In the genomic region with DNA sequence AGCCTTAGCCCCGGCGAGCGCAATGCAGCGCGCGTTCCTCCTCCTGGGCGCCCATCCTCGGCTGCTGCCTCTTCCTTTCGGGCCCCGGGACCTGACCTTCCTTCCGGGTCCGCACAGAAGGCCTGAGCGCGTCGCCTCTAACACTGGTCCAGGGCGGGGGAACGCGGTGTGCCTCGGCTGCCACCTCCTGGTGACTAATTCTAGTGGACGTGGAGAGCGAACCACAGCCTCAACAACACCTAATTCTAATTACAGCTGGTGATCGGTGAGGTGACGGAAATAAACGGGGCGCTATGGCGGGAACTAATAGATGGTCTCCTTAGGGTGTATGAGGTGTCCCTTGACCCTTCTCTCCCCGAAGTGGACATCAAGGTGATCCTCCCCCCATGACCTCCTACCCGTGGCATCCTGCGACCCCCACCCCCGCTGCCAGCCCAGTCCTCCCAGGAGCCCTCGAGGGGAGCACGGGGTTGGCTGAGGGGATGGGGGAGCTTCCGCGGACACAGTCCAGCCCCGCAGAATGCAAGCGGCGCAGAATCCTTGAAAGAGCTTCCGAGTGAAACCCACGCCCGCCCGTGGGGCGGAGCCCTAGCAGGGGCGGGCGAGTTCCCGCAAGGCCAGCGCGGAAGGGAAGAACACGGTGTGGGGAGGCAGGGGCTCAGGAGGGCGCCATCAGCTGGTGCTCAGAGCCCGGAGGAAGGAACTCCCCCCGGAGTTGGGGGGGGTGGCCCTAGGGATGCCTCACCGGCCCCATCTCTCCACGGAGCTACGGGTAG, we compare ENCODE assay signal across 1 cellular context.
TF ChIP-seq lines count a peak whose summit lies in the region.

No MANE protein-coding gene starts in this region.

TF ChIP-seq in WTC11, 78 proteins besides CTCF, POLR2A, EP300 and RAD21 (continued from another document and continues in another):
- TF ChIP-seq SMAD3 (CRISPR knock-in tag; IDR thresholded peaks at IDR 0.05; ENCODE audit: borderline replicate concordance) = no peak
- TF ChIP-seq NFYB (CRISPR knock-in tag; conservative IDR thresholded peaks at IDR 0.05; ENCODE audit: low read depth) = no peak
- TF ChIP-seq FOXP1 (CRISPR knock-in tag; IDR thresholded peaks at IDR 0.05; ENCODE audit: borderline replicate concordance) = no peak
- TF ChIP-seq ZNF416 (CRISPR knock-in tag; IDR thresholded peaks at IDR 0.05) = no peak
- TF ChIP-seq NR3C1 (CRISPR knock-in tag; conservative IDR thresholded peaks at IDR 0.05; ENCODE audit: low read depth) = no peak
- TF ChIP-seq, protein P1, sequence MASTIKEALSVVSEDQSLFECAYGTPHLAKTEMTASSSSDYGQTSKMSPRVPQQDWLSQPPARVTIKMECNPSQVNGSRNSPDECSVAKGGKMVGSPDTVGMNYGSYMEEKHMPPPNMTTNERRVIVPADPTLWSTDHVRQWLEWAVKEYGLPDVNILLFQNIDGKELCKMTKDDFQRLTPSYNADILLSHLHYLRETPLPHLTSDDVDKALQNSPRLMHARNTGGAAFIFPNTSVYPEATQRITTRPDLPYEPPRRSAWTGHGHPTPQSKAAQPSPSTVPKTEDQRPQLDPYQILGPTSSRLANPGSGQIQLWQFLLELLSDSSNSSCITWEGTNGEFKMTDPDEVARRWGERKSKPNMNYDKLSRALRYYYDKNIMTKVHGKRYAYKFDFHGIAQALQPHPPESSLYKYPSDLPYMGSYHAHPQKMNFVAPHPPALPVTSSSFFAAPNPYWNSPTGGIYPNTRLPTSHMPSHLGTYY (CRISPR knock-in tag; IDR thresholded peaks at IDR 0.05) = no peak
- TF ChIP-seq ZNF232 (CRISPR knock-in tag; IDR thresholded peaks at IDR 0.05) = no peak
- no peak for TF ChIP-seq CREM (CRISPR knock-in tag; IDR thresholded peaks at IDR 0.05)
- TF ChIP-seq, protein P2, sequence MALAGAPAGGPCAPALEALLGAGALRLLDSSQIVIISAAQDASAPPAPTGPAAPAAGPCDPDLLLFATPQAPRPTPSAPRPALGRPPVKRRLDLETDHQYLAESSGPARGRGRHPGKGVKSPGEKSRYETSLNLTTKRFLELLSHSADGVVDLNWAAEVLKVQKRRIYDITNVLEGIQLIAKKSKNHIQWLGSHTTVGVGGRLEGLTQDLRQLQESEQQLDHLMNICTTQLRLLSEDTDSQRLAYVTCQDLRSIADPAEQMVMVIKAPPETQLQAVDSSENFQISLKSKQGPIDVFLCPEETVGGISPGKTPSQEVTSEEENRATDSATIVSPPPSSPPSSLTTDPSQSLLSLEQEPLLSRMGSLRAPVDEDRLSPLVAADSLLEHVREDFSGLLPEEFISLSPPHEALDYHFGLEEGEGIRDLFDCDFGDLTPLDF (CRISPR knock-in tag; IDR thresholded peaks at IDR 0.05) = no peak
- TF ChIP-seq SMAD4 (CRISPR knock-in tag; IDR thresholded peaks at IDR 0.05) = no peak
- TF ChIP-seq, protein P3, sequence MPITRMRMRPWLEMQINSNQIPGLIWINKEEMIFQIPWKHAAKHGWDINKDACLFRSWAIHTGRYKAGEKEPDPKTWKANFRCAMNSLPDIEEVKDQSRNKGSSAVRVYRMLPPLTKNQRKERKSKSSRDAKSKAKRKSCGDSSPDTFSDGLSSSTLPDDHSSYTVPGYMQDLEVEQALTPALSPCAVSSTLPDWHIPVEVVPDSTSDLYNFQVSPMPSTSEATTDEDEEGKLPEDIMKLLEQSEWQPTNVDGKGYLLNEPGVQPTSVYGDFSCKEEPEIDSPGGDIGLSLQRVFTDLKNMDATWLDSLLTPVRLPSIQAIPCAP (CRISPR knock-in tag; IDR thresholded peaks at IDR 0.05) = no peak
- no peak for TF ChIP-seq NR2C2 (CRISPR knock-in tag; IDR thresholded peaks at IDR 0.05)
- no peak for TF ChIP-seq ATF1 (CRISPR knock-in tag; IDR thresholded peaks at IDR 0.05)
- TF ChIP-seq, protein P4, sequence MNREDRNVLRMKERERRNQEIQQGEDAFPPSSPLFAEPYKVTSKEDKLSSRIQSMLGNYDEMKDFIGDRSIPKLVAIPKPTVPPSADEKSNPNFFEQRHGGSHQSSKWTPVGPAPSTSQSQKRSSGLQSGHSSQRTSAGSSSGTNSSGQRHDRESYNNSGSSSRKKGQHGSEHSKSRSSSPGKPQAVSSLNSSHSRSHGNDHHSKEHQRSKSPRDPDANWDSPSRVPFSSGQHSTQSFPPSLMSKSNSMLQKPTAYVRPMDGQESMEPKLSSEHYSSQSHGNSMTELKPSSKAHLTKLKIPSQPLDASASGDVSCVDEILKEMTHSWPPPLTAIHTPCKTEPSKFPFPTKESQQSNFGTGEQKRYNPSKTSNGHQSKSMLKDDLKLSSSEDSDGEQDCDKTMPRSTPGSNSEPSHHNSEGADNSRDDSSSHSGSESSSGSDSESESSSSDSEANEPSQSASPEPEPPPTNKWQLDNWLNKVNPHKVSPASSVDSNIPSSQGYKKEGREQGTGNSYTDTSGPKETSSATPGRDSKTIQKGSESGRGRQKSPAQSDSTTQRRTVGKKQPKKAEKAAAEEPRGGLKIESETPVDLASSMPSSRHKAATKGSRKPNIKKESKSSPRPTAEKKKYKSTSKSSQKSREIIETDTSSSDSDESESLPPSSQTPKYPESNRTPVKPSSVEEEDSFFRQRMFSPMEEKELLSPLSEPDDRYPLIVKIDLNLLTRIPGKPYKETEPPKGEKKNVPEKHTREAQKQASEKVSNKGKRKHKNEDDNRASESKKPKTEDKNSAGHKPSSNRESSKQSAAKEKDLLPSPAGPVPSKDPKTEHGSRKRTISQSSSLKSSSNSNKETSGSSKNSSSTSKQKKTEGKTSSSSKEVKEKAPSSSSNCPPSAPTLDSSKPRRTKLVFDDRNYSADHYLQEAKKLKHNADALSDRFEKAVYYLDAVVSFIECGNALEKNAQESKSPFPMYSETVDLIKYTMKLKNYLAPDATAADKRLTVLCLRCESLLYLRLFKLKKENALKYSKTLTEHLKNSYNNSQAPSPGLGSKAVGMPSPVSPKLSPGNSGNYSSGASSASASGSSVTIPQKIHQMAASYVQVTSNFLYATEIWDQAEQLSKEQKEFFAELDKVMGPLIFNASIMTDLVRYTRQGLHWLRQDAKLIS (CRISPR knock-in tag; IDR thresholded peaks at IDR 0.05; ENCODE audit: borderline replicate concordance) = no peak
- TF ChIP-seq, protein P5, sequence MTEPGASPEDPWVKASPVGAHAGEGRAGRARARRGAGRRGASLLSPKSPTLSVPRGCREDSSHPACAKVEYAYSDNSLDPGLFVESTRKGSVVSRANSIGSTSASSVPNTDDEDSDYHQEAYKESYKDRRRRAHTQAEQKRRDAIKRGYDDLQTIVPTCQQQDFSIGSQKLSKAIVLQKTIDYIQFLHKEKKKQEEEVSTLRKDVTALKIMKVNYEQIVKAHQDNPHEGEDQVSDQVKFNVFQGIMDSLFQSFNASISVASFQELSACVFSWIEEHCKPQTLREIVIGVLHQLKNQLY (CRISPR knock-in tag; IDR thresholded peaks at IDR 0.05) = no peak
- no peak for TF ChIP-seq ESRRA (CRISPR knock-in tag; IDR thresholded peaks at IDR 0.05; ENCODE audit: borderline replicate concordance)
- TF ChIP-seq OVOL2 (CRISPR knock-in tag; IDR thresholded peaks at IDR 0.05; ENCODE audit: borderline replicate concordance) = no peak
- TF ChIP-seq CBFB (CRISPR knock-in tag; IDR thresholded peaks at IDR 0.05; ENCODE audit: low read depth) = no peak
- TF ChIP-seq, protein P6, sequence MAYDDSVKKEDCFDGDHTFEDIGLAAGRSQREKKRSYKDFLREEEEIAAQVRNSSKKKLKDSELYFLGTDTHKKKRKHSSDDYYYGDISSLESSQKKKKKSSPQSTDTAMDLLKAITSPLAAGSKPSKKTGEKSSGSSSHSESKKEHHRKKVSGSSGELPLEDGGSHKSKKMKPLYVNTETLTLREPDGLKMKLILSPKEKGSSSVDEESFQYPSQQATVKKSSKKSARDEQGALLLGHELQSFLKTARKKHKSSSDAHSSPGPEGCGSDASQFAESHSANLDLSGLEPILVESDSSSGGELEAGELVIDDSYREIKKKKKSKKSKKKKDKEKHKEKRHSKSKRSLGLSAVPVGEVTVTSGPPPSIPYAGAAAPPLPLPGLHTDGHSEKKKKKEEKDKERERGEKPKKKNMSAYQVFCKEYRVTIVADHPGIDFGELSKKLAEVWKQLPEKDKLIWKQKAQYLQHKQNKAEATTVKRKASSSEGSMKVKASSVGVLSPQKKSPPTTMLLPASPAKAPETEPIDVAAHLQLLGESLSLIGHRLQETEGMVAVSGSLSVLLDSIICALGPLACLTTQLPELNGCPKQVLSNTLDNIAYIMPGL (CRISPR knock-in tag; IDR thresholded peaks at IDR 0.05) = peak; percentile 57
- no peak for TF ChIP-seq GTF2I (CRISPR knock-in tag; conservative IDR thresholded peaks at IDR 0.05)
- TF ChIP-seq, protein P7, sequence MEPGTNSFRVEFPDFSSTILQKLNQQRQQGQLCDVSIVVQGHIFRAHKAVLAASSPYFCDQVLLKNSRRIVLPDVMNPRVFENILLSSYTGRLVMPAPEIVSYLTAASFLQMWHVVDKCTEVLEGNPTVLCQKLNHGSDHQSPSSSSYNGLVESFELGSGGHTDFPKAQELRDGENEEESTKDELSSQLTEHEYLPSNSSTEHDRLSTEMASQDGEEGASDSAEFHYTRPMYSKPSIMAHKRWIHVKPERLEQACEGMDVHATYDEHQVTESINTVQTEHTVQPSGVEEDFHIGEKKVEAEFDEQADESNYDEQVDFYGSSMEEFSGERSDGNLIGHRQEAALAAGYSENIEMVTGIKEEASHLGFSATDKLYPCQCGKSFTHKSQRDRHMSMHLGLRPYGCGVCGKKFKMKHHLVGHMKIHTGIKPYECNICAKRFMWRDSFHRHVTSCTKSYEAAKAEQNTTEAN (CRISPR knock-in tag; IDR thresholded peaks at IDR 0.05) = no peak
- TF ChIP-seq, protein P8, sequence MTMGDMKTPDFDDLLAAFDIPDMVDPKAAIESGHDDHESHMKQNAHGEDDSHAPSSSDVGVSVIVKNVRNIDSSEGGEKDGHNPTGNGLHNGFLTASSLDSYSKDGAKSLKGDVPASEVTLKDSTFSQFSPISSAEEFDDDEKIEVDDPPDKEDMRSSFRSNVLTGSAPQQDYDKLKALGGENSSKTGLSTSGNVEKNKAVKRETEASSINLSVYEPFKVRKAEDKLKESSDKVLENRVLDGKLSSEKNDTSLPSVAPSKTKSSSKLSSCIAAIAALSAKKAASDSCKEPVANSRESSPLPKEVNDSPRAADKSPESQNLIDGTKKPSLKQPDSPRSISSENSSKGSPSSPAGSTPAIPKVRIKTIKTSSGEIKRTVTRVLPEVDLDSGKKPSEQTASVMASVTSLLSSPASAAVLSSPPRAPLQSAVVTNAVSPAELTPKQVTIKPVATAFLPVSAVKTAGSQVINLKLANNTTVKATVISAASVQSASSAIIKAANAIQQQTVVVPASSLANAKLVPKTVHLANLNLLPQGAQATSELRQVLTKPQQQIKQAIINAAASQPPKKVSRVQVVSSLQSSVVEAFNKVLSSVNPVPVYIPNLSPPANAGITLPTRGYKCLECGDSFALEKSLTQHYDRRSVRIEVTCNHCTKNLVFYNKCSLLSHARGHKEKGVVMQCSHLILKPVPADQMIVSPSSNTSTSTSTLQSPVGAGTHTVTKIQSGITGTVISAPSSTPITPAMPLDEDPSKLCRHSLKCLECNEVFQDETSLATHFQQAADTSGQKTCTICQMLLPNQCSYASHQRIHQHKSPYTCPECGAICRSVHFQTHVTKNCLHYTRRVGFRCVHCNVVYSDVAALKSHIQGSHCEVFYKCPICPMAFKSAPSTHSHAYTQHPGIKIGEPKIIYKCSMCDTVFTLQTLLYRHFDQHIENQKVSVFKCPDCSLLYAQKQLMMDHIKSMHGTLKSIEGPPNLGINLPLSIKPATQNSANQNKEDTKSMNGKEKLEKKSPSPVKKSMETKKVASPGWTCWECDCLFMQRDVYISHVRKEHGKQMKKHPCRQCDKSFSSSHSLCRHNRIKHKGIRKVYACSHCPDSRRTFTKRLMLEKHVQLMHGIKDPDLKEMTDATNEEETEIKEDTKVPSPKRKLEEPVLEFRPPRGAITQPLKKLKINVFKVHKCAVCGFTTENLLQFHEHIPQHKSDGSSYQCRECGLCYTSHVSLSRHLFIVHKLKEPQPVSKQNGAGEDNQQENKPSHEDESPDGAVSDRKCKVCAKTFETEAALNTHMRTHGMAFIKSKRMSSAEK (CRISPR knock-in tag; IDR thresholded peaks at IDR 0.05; ENCODE audit: borderline replicate concordance) = no peak
- no peak for TF ChIP-seq ZNF219 (CRISPR knock-in tag; IDR thresholded peaks at IDR 0.05; ENCODE audit: borderline replicate concordance)
- TF ChIP-seq PRRX2 (CRISPR knock-in tag; IDR thresholded peaks at IDR 0.05) = no peak
- TF ChIP-seq, protein P9, sequence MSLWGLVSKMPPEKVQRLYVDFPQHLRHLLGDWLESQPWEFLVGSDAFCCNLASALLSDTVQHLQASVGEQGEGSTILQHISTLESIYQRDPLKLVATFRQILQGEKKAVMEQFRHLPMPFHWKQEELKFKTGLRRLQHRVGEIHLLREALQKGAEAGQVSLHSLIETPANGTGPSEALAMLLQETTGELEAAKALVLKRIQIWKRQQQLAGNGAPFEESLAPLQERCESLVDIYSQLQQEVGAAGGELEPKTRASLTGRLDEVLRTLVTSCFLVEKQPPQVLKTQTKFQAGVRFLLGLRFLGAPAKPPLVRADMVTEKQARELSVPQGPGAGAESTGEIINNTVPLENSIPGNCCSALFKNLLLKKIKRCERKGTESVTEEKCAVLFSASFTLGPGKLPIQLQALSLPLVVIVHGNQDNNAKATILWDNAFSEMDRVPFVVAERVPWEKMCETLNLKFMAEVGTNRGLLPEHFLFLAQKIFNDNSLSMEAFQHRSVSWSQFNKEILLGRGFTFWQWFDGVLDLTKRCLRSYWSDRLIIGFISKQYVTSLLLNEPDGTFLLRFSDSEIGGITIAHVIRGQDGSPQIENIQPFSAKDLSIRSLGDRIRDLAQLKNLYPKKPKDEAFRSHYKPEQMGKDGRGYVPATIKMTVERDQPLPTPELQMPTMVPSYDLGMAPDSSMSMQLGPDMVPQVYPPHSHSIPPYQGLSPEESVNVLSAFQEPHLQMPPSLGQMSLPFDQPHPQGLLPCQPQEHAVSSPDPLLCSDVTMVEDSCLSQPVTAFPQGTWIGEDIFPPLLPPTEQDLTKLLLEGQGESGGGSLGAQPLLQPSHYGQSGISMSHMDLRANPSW (CRISPR knock-in tag; conservative IDR thresholded peaks at IDR 0.05; ENCODE audit: low read depth) = no peak
- TF ChIP-seq, protein P10, sequence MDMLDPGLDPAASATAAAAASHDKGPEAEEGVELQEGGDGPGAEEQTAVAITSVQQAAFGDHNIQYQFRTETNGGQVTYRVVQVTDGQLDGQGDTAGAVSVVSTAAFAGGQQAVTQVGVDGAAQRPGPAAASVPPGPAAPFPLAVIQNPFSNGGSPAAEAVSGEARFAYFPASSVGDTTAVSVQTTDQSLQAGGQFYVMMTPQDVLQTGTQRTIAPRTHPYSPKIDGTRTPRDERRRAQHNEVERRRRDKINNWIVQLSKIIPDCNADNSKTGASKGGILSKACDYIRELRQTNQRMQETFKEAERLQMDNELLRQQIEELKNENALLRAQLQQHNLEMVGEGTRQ (CRISPR knock-in tag; IDR thresholded peaks at IDR 0.05) = no peak
- no peak for TF ChIP-seq TP53 (CRISPR knock-in tag; IDR thresholded peaks at IDR 0.05)
- TF ChIP-seq, protein P11, sequence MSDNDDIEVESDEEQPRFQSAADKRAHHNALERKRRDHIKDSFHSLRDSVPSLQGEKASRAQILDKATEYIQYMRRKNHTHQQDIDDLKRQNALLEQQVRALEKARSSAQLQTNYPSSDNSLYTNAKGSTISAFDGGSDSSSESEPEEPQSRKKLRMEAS (CRISPR knock-in tag; IDR thresholded peaks at IDR 0.05) = 0 out of 2 replicates have a peak, but pooled peaks have one; percentile 27
- no peak for TF ChIP-seq NR1H2 (CRISPR knock-in tag; IDR thresholded peaks at IDR 0.05)
- TF ChIP-seq SP1 (CRISPR knock-in tag; conservative IDR thresholded peaks at IDR 0.05) = 0 out of 2 replicates have a peak, but pooled peaks have one; percentile 42
- TF ChIP-seq, protein P12, sequence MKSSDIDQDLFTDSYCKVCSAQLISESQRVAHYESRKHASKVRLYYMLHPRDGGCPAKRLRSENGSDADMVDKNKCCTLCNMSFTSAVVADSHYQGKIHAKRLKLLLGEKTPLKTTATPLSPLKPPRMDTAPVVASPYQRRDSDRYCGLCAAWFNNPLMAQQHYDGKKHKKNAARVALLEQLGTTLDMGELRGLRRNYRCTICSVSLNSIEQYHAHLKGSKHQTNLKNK (CRISPR knock-in tag; IDR thresholded peaks at IDR 0.05) = no peak
